ENCODE assay signal across 9 cellular contexts in the genomic region with DNA sequence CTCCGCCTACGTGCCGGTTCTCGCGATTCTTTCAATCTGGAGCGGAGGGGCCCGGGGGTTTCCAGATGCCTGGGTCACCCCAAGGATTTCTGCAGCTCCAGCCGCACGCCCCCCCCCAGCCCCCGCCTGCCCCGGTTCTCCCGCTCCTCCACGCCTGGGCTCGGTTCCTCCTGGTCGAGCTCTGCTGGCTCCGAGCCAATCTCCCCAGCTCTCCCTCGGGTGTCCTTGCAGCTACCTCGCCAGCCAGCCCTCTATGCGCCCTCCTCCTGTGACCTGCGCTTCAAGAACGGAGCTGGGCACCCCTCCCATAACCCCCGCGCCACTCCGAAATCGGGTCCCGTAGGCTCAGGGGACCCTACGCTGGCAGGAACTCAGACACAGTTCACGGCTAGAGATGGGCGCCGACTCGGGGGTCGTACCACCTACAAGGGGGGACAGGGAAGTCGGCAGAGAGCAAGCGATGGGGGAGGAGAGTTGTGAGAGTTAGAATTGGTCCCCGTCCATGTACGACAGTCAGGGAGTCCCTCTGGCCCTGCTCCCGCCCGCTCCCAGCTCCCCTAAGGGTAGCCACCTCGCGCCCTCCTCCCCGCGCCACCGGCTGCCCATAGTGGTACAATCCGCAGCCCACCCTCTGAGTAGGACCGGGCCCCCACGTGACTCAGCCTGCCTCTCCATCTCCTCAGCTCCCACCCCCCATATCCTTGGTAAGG. TPM values are rescaled to one million over a fixed set of nuclear protein-coding genes. Genes with fewer than 3 reads are reported as not detected.
DNase-seq lines count a peak whose midpoint lies in the region; ATAC-seq, FAIRE-seq and TF ChIP-seq lines count a peak whose summit lies in the region.
"Had no signal": no experiment of that assay in that cellular context is flagged by ENCODE, and none has a peak within 500 bp of the region (broad histone marks: within the 10 kb centered on the region; RNA-seq: fewer than 3 reads in every experiment).

No MANE protein-coding gene starts in this region.

- peak overlapping the region; percentile 97 to 100 (median 99) for H3K27ac Mint-ChIP-seq in brain

- no peaks in the 10 kb centered on the region for H3K9me2 ChIP-seq in OCI-LY7 (ENCODE audit: insufficient read depth, low read length)

- H3K9me3 ChIP-seq in OCI-LY7 (ENCODE audit: low read length) (no peaks in the 10 kb centered on the region), keratinocyte (ENCODE audit: control insufficient read depth, low read depth, low read length) (no peaks in the 10 kb centered on the region)

- H3K9me3 Mint-ChIP-seq in brain, result peaks cover 0 to 4% (median 0%) of the 10 kb centered on the region in 5 experiments

- peak in 2 of 3 experiments; percentile 63 to 79 for DNase-seq in NCI-H1417 (lab: John Stamatoyannopoulos, UW)
- DNase-seq in NCI-H1417 treated with DMSO at 0.1 percent for 48 hours (lab: John Stamatoyannopoulos, UW), result no peak
- DNase-seq in OCI-LY7 (ENCODE audit: low spot score), result peak; percentile 58
- DNase-seq in keratinocyte (ENCODE audit: low read depth, low spot score), result no peak
- peak; percentile 23 to 25 for DNase-seq in stimulated activated CD4-positive, alpha-beta T cell treated with anti-CD3 and anti-CD28 coated beads, Interleukin-4, amount 100 ng/mL, for 4 hours
- DNase-seq in HT-29 (ENCODE audit: low spot score), result no peak

- H2AFZ ChIP-seq in OCI-LY7 (ENCODE audit: low read length), result peak overlapping the region; percentile 39; the same call in 1 of the 2 replicates
- peak overlapping the region; percentile 33 for H2AFZ ChIP-seq in keratinocyte (ENCODE audit: control insufficient read depth, low read length)

- TF ChIP-seq CTCF in OCI-LY7 (conservative IDR thresholded peaks at IDR 0.05; ENCODE audit: low read length) (no peak), brain (conservative IDR thresholded peaks at IDR 0.05) (no peak), keratinocyte (optimal IDR thresholded peaks at IDR 0.05 in 1 of 3, IDR thresholded peaks at IDR 0.05 in 1 of 3, conservative IDR thresholded peaks at IDR 0.05 in 1 of 3; ENCODE audit: extremely low read depth in 1 of 3, insufficient read depth in 2 of 3, low read length in 3 of 3) (no peak)

- H3K9ac ChIP-seq in keratinocyte (ENCODE audit: control insufficient read depth, extremely low read depth, insufficient read depth, low read length), result peak overlapping the region; percentile 77

- CTCF ChIA-PET in OCI-LY7 (lab: Charles Lee; ENCODE audit: unreplicated experiment), result interaction anchor here (0.6 kb wide), 1 partner anchor 313 kb away, joined by 3 read pairs; no protein-coding TSS in a partner anchor

- no peak overlapping the region for H3K27ac ChIP-seq in OCI-LY7 (ENCODE audit: low read depth, low read length, poor library complexity, severe bottlenecking)
- peak overlapping the region; percentile 43 for H3K27ac ChIP-seq in keratinocyte (ENCODE audit: control insufficient read depth, insufficient read depth, low read length)

- peaks cover 40% of the 10 kb centered on the region for H3K4me1 ChIP-seq in OCI-LY7 (ENCODE audit: insufficient read depth, low read length, poor library complexity, severe bottlenecking)
- H3K4me1 ChIP-seq in keratinocyte (ENCODE audit: control insufficient read depth, extremely low read depth, insufficient read depth, low read length), result peaks cover 64% of the 10 kb centered on the region

- peak overlapping the region; percentile 95 to 98 (median 98) for H3K4me3 Mint-ChIP-seq in brain

- H3K9me1 ChIP-seq in keratinocyte (ENCODE audit: control insufficient read depth, extremely low read depth, insufficient read depth, low read length), result peaks cover 5% of the 10 kb centered on the region

- H3K4me2 ChIP-seq in OCI-LY7 (ENCODE audit: low read length), result peak overlapping the region; percentile 99
- H3K4me2 ChIP-seq in keratinocyte (ENCODE audit: control insufficient read depth, extremely low read depth, insufficient read depth, low read depth, low read length), result peak overlapping the region; percentile 99

- no peaks in the 10 kb centered on the region for H3K27me3 ChIP-seq in keratinocyte (ENCODE audit: control insufficient read depth, extremely low read depth, insufficient read depth, low read length)

- peaks cover 81% of the 10 kb centered on the region for H3K4me1 Mint-ChIP-seq in brain

- FAIRE-seq in keratinocyte (lab: Jason Lieb, UNC), result no peak

- H3K79me2 ChIP-seq in OCI-LY7 (ENCODE audit: insufficient read depth, low read depth, low read length) (peaks cover 4% of the 10 kb centered on the region; the same call in 1 of the 2 replicates), keratinocyte (ENCODE audit: control insufficient read depth, insufficient read depth, low read length) (peaks cover 17% of the 10 kb centered on the region)

- intact Hi-C loops in OCI-LY7 (cut with micrococcal nuclease; ENCODE audit: unreplicated experiment), result no loop called here

- peak overlapping the region; percentile 63 for H3K4me3 ChIP-seq in OCI-LY7 (ENCODE audit: low read depth, low read length, poor library complexity, severe bottlenecking)
- peak overlapping the region; percentile 59 to 81 (median 77) for H3K4me3 ChIP-seq in keratinocyte (ENCODE audit: control insufficient read depth in 2 of 3, extremely low read depth in 1 of 3, insufficient read depth in 2 of 3, low read depth in 1 of 3, low read length in 3 of 3)

- no peak for ATAC-seq in GM21390 (IDR thresholded peaks at IDR 0.05; ENCODE audit: unreplicated experiment)

- no TSS peak for BruUV-seq in OCI-LY7 (replicated peaks; lab: Mats Ljungman, UMichigan)

- H3K27me3 Mint-ChIP-seq in brain, result peaks cover 40% of the 10 kb centered on the region

- dilution Hi-C loops in keratinocyte (cut with MboI; ENCODE audit: extremely low pct_ligation_motif_present, low sequenced_read_pairs), result no loop called here

- H4K20me1 ChIP-seq in OCI-LY7 (ENCODE audit: insufficient read depth, low read length) (no peaks in the 10 kb centered on the region), keratinocyte (ENCODE audit: control insufficient read depth, extremely low read depth, insufficient read depth, low read length) (no peaks in the 10 kb centered on the region)

- POLR2A ChIA-PET in OCI-LY7 (lab: Charles Lee), result interaction anchor here (0.9 to 1.8 kb wide), 2 partner anchors 12 to 13 kb away, joined by 5 read pairs; no protein-coding TSS in a partner anchor

- no peaks in the 10 kb centered on the region for H3K36me3 Mint-ChIP-seq in brain

- no peaks in the 10 kb centered on the region for H3K36me3 ChIP-seq in OCI-LY7 (ENCODE audit: insufficient read depth, low read length)
- peaks cover 0 to 4% of the 10 kb centered on the region in 2 experiments for H3K36me3 ChIP-seq in keratinocyte (ENCODE audit: control insufficient read depth in 2 of 2, extremely low read depth in 1 of 2, insufficient read depth in 2 of 2, low read length in 2 of 2)

RNA-seq across cellular contexts. Expression of a gene that starts 1.0 kb away (rescaled TPM):
- total RNA-seq in OCI-LY7 (2014; rRNA removed; shearing (Covaris generic)), result 1.3 and 2.8 TPM in 2 replicates
- 9.9 and 11.0 TPM in 2 replicates for total RNA-seq in OCI-LY7 (2022)
- polyA plus RNA-seq in brain (ENCODE audit: insufficient read depth, low read depth, low replicate concordance) (6.6 TPM), keratinocyte (27.4 to 46.9 TPM (median 30.4 TPM) in 3 replicates)
- 14.9 TPM for polyA plus RNA-seq in keratinocyte (2011; ENCODE audit: low read depth)
- 45.9 and 47.6 TPM in 2 replicates for polyA plus RNA-seq in keratinocyte (2011; cell fraction: cytosol; rRNA removed)
- polyA plus RNA-seq in keratinocyte (2011; cell fraction: nucleus; rRNA removed), result 165 and 202 TPM in 2 replicates
- polyA plus RNA-seq in keratinocyte (2012; ENCODE audit: low replicate concordance), result 29.9 and 49.7 TPM in 2 replicates
- 24.2 to 86.0 TPM (median 49.7 TPM) in 3 replicates for polyA minus RNA-seq in keratinocyte
- polyA minus RNA-seq in keratinocyte (2011; cell fraction: cytosol; rRNA and poly(A)+ RNA removed), result 28.6 TPM
- polyA minus RNA-seq in keratinocyte (2011; cell fraction: nucleus; rRNA and poly(A)+ RNA removed), result 29.1 and 38.2 TPM in 2 replicates
- 0.46 and 0.52 TPM in 2 replicates for total RNA-seq in HT-29 (2014; rRNA removed; shearing (Covaris generic))

RNA-seq across cellular contexts. Expression of a gene that starts 4.6 kb away (rescaled TPM):
- total RNA-seq in OCI-LY7 (2014; rRNA removed; shearing (Covaris generic)), result 12.7 and 13.2 TPM in 2 replicates
- 13.4 and 15.6 TPM in 2 replicates for total RNA-seq in OCI-LY7 (2022)
- 17.7 TPM for polyA plus RNA-seq in brain (ENCODE audit: insufficient read depth, low read depth, low replicate concordance)
- 13.1 to 51.3 TPM (median 22.0 TPM) in 3 replicates for polyA plus RNA-seq in keratinocyte
- 14.3 TPM for polyA plus RNA-seq in keratinocyte (2011; ENCODE audit: low read depth)
- 15.8 and 16.7 TPM in 2 replicates for polyA plus RNA-seq in keratinocyte (2011; cell fraction: cytosol; rRNA removed)
- polyA plus RNA-seq in keratinocyte (2011; cell fraction: nucleus; rRNA removed), result 47.0 and 51.6 TPM in 2 replicates
- 19.7 and 32.4 TPM in 2 replicates for polyA plus RNA-seq in keratinocyte (2012; ENCODE audit: low replicate concordance)
- polyA minus RNA-seq in keratinocyte, result 11.3 to 63.6 TPM (median 19.1 TPM) in 3 replicates
- polyA minus RNA-seq in keratinocyte (2011; cell fraction: cytosol; rRNA and poly(A)+ RNA removed), result 5.2 TPM
- polyA minus RNA-seq in keratinocyte (2011; cell fraction: nucleus; rRNA and poly(A)+ RNA removed), result 9.8 and 14.5 TPM in 2 replicates
- 0.83 and 1.6 TPM in 2 replicates for total RNA-seq in HT-29 (2014; rRNA removed; shearing (Covaris generic))

RNA-seq across cellular contexts. Expression of a gene that starts 5.0 kb away (rescaled TPM):
- total RNA-seq in OCI-LY7 (2014; rRNA removed; shearing (Covaris generic)), result 13.4 and 15.6 TPM in 2 replicates
- total RNA-seq in OCI-LY7 (2022), result 16.6 and 18.9 TPM in 2 replicates
- polyA plus RNA-seq in brain (ENCODE audit: insufficient read depth, low read depth, low replicate concordance) (2.2 TPM), keratinocyte (6.8 to 10.0 TPM (median 9.1 TPM) in 3 replicates)
- 1.5 TPM for polyA plus RNA-seq in keratinocyte (2011; ENCODE audit: low read depth)
- 4.8 and 8.1 TPM in 2 replicates for polyA plus RNA-seq in keratinocyte (2011; cell fraction: cytosol; rRNA removed)
- 16.7 and 21.2 TPM in 2 replicates for polyA plus RNA-seq in keratinocyte (2011; cell fraction: nucleus; rRNA removed)
- 8.4 and 13.7 TPM in 2 replicates for polyA plus RNA-seq in keratinocyte (2012; ENCODE audit: low replicate concordance)
- polyA minus RNA-seq in keratinocyte, result 6.2 to 11.8 TPM (median 7.6 TPM) in 3 replicates
- 16.3 TPM for polyA minus RNA-seq in keratinocyte (2011; cell fraction: cytosol; rRNA and poly(A)+ RNA removed)
- 13.6 and 16.1 TPM in 2 replicates for polyA minus RNA-seq in keratinocyte (2011; cell fraction: nucleus; rRNA and poly(A)+ RNA removed)
- total RNA-seq in HT-29 (2014; rRNA removed; shearing (Covaris generic)), result 11.7 and 19.4 TPM in 2 replicates

RNA-seq across cellular contexts. Expression of a gene that starts 11.6 kb away (rescaled TPM):
- not detected in 2 replicates for total RNA-seq in OCI-LY7 (2014; rRNA removed; shearing (Covaris generic))
- total RNA-seq in OCI-LY7 (2022), result not detected in 2 replicates
- polyA plus RNA-seq in brain (ENCODE audit: insufficient read depth, low read depth, low replicate concordance) (not detected), keratinocyte (not detected in 3 replicates)
- not detected for polyA plus RNA-seq in keratinocyte (2011; ENCODE audit: low read depth)
- not detected in 2 replicates for polyA plus RNA-seq in keratinocyte (2011; cell fraction: cytosol; rRNA removed)
- not detected in 2 replicates for polyA plus RNA-seq in keratinocyte (2011; cell fraction: nucleus; rRNA removed)
- polyA plus RNA-seq in keratinocyte (2012; ENCODE audit: low replicate concordance), result 0.07 TPM in 1 of 2 replicates, not detected in the other
- not detected in 3 replicates for polyA minus RNA-seq in keratinocyte
- not detected for polyA minus RNA-seq in keratinocyte (2011; cell fraction: cytosol; rRNA and poly(A)+ RNA removed)
- polyA minus RNA-seq in keratinocyte (2011; cell fraction: nucleus; rRNA and poly(A)+ RNA removed), result not detected in 2 replicates
- total RNA-seq in HT-29 (2014; rRNA removed; shearing (Covaris generic)), result not detected in 2 replicates
- total RNA-seq: subcutaneous adipose tissue had no signal

RNA-seq across cellular contexts. Expression of a gene that starts 14.9 kb away (rescaled TPM):
- not detected in 2 replicates for total RNA-seq in OCI-LY7 (2014; rRNA removed; shearing (Covaris generic))
- total RNA-seq in OCI-LY7 (2022), result not detected in 2 replicates
- not detected for polyA plus RNA-seq in brain (ENCODE audit: insufficient read depth, low read depth, low replicate concordance)
- not detected in 3 replicates for polyA plus RNA-seq in keratinocyte
- not detected for polyA plus RNA-seq in keratinocyte (2011; ENCODE audit: low read depth)
- polyA plus RNA-seq in keratinocyte (2011; cell fraction: cytosol; rRNA removed), result not detected in 2 replicates
- not detected in 2 replicates for polyA plus RNA-seq in keratinocyte (2011; cell fraction: nucleus; rRNA removed)
- not detected in 2 replicates for polyA plus RNA-seq in keratinocyte (2012; ENCODE audit: low replicate concordance)
- polyA minus RNA-seq in keratinocyte, result not detected in 3 replicates
- polyA minus RNA-seq in keratinocyte (2011; cell fraction: cytosol; rRNA and poly(A)+ RNA removed), result not detected
- not detected in 2 replicates for polyA minus RNA-seq in keratinocyte (2011; cell fraction: nucleus; rRNA and poly(A)+ RNA removed)
- total RNA-seq in HT-29 (2014; rRNA removed; shearing (Covaris generic)), result not detected in 2 replicates
- total RNA-seq: subcutaneous adipose tissue had no signal

Comparison
In these comparisons a context has a peak if more than half of its experiments do, and no peak if none do; other contexts are left out.
1. DNase-seq: peak in NCI-H1417 (2 of 3), OCI-LY7 (single experiment) and stimulated activated CD4-positive, alpha-beta T cell treated with anti-CD3 and anti-CD28 coated beads, Interleukin-4, amount 100 ng/mL, for 4 hours (2 of 2); none in NCI-H1417 treated with DMSO at 0.1 percent for 48 hours (single experiment), keratinocyte (single experiment) and HT-29 (single experiment).